In genomic region chr4:2812985-2813384, GRCh38 we compare ENCODE assay signal across 1 cellular context.
TF ChIP-seq lines count a peak whose summit lies in the region.

No MANE protein-coding gene starts in this region.

TF ChIP-seq in SK-N-SH treated with all-trans-retinoic acid at 6 μM for 48 hours, 23 proteins besides CTCF, POLR2A, EP300 and RAD21 (continued from another document):
- TF ChIP-seq POU6F1 (CRISPR knock-in tag; IDR thresholded peaks at IDR 0.05; ENCODE audit: borderline replicate concordance, low read depth) (no peak), CSDC2 (CRISPR knock-in tag; IDR thresholded peaks at IDR 0.05) (no peak), TSHZ2 (CRISPR knock-in tag; IDR thresholded peaks at IDR 0.05) (no peak), ZNF70 (CRISPR knock-in tag; IDR thresholded peaks at IDR 0.05) (no peak)
